ENCODE assay signal across 9 cellular contexts in genomic region chr7:100538348-100538653, GRCh38. TPM values are rescaled to one million over a fixed set of nuclear protein-coding genes. Genes with fewer than 3 reads are reported as not detected.
DNase-seq lines count a peak whose midpoint lies in the region; ATAC-seq, FAIRE-seq and TF ChIP-seq lines count a peak whose summit lies in the region.
"Had no signal": no experiment of that assay in that cellular context is flagged by ENCODE, and none has a peak within 500 bp of the region (broad histone marks: within the 10 kb centered on the region; RNA-seq: fewer than 3 reads in every experiment).

No MANE protein-coding gene starts in this region.

- no peak overlapping the region for H3K14ac ChIP-seq in H1 (ENCODE audit: insufficient read length)

- H3K18ac ChIP-seq in H1 (ENCODE audit: extremely low read depth, low read length): no peak overlapping the region; the same call in 1 of the 2 replicates

- H3K36me3 ChIP-seq in DND-41 (ENCODE audit: insufficient read depth, low read length): no peaks in the 10 kb centered on the region
- no peaks in the 10 kb centered on the region for H3K36me3 ChIP-seq in NT2/D1 (ENCODE audit: insufficient read depth, insufficient read length, low read length)
- H3K36me3 ChIP-seq in H1 (ENCODE audit: control insufficient read depth in 2 of 4, insufficient read depth in 4 of 4, low read length in 3 of 4): no peaks in the 10 kb centered on the region
- no peaks in the 10 kb centered on the region for H3K36me3 ChIP-seq in pancreas

- POLR2A ChIA-PET in H1 (lab: Charles Lee; ENCODE audit: partially characterized antibody): interaction anchor here (1.0 kb wide), 1 partner anchor 46 kb away, joined by 3 read pairs; no protein-coding TSS in a partner anchor

- no peak for TF ChIP-seq POLR2A in H1 (IDR thresholded peaks at IDR 0.05; ENCODE audit: control extremely low read depth in 1 of 2, low read depth in 2 of 2, low read length in 2 of 2)

- peaks cover 19% of the 10 kb centered on the region for H3K79me2 ChIP-seq in DND-41 (ENCODE audit: insufficient read depth, low read length)
- peaks cover 0 to 13% of the 10 kb centered on the region in 2 experiments; a peak in 2 of 4 replicates for H3K79me2 ChIP-seq in H1 (ENCODE audit: control insufficient read depth in 1 of 2, insufficient read depth in 2 of 2, low read length in 2 of 2)

- no peak overlapping the region for H2BK120ac ChIP-seq in H1 (replicated peaks; ENCODE audit: low read depth, low read length)

- H3K9ac ChIP-seq in DND-41 (ENCODE audit: low read depth, low read length): peak overlapping the region; percentile 57
- peak overlapping the region; percentile 56 for H3K9ac ChIP-seq in NT2/D1 (ENCODE audit: insufficient read length, low read depth)
- H3K9ac ChIP-seq in H1 (replicated peaks in 1 of 4; ENCODE audit: extremely low read depth in 1 of 4, low read depth in 3 of 4, low read length in 3 of 4): peak overlapping the region in 1 of 4 experiments; percentile 6; a peak in 1 of 7 replicates

- H3K23ac ChIP-seq in H1 (ENCODE audit: insufficient read length): no peak overlapping the region

- H3K27ac ChIP-seq in DND-41 (ENCODE audit: low read length) (peak overlapping the region; percentile 76), H1 (ENCODE audit: low read depth, low read length) (no peak overlapping the region), pancreas (peak overlapping the region in 3 of 4 donors; percentile 41 to 72 (median 64))

- no peaks in the 10 kb centered on the region for H3K9me3 ChIP-seq in DND-41 (ENCODE audit: insufficient read depth, low read length, severe bottlenecking)
- H3K9me3 ChIP-seq in NT2/D1 (ENCODE audit: insufficient read depth, low read length): no peaks in the 10 kb centered on the region
- no peaks in the 10 kb centered on the region for H3K9me3 ChIP-seq in H1 (ENCODE audit: insufficient read depth in 2 of 2, low read depth in 1 of 2, low read length in 1 of 2)
- no peaks in the 10 kb centered on the region for H3K9me3 ChIP-seq in pancreas

- H4K5ac ChIP-seq in H1 (ENCODE audit: insufficient read length, low read depth, low read length): no peak overlapping the region

- TF ChIP-seq EP300 in H1 (IDR thresholded peaks at IDR 0.05; ENCODE audit: borderline replicate concordance in 1 of 2, low read depth in 2 of 2, low read length in 2 of 2): no peak

- peak overlapping the region; percentile 96 for H3K4me2 ChIP-seq in DND-41 (ENCODE audit: insufficient read depth, low read length)
- H3K4me2 ChIP-seq in H1 (ENCODE audit: insufficient read depth in 1 of 2, low read depth in 2 of 2, low read length in 2 of 2): peak overlapping the region; percentile 60 to 92

- H3K56ac ChIP-seq in H1 (replicated peaks; ENCODE audit: insufficient read length, low read depth, low read length): no peak overlapping the region

- CTCF ChIA-PET in H1 (lab: Charles Lee; ENCODE audit: partially characterized antibody): interaction anchor here (0.6 to 26.5 kb wide), 3 partner anchors 17 to 187 kb away, joined by 3 to 341 read pairs (median 5); no protein-coding TSS in a partner anchor

- no peak overlapping the region for H3K4ac ChIP-seq in H1 (replicated peaks; ENCODE audit: insufficient read length, low read depth, low read length)

- no peak for ATAC-seq in DND-41 (ENCODE audit: insufficient read depth, low read depth)
- no peak for ATAC-seq in pancreas

- peaks cover 9% of the 10 kb centered on the region; the same call in 1 of the 2 replicates for H4K20me1 ChIP-seq in DND-41 (ENCODE audit: insufficient read depth, low read length)
- no peaks in the 10 kb centered on the region for H4K20me1 ChIP-seq in H1 (replicated peaks in 1 of 2; ENCODE audit: control insufficient read depth in 1 of 2, insufficient read depth in 2 of 2, low read length in 2 of 2)

- peak overlapping the region; percentile 91 for H2AFZ ChIP-seq in DND-41 (ENCODE audit: low read depth, low read length)
- peak overlapping the region; percentile 77; the same call in 1 of the 2 replicates for H2AFZ ChIP-seq in H1 (ENCODE audit: low read length)

- no peaks in the 10 kb centered on the region for H3K79me1 ChIP-seq in H1 (ENCODE audit: low read depth, low read length)

- no peak overlapping the region for H2AK5ac ChIP-seq in H1 (ENCODE audit: low read depth, low read length)

- no peak for TF ChIP-seq RAD21 in H1 (IDR thresholded peaks at IDR 0.05 in 1 of 2, conservative IDR thresholded peaks at IDR 0.05 in 1 of 2; ENCODE audit: low read depth in 2 of 2, low read length in 2 of 2)

- no peak overlapping the region for H4K8ac ChIP-seq in H1 (ENCODE audit: extremely low read depth, insufficient read depth, low read length)

- FAIRE-seq in H1 (lab: Jason Lieb, UNC) (no peak), pancreas (lab: Jason Lieb, UNC) (no peak)

- H2BK12ac ChIP-seq in H1 (ENCODE audit: low read depth, low read length): no peak overlapping the region

- no peak overlapping the region for H2BK5ac ChIP-seq in H1 (ENCODE audit: low read depth, low read length)

- no peak overlapping the region for H2BK15ac ChIP-seq in H1 (ENCODE audit: low read length)

- intact Hi-C loops in pancreas (cut with DNase I): loop anchor here in 1 of 3 donors (10.0 kb wide), 1 partner anchor 54 kb away; the partner anchor contains the start of gene NYAP1

- TF ChIP-seq CTCF in DND-41 (IDR thresholded peaks at IDR 0.05; ENCODE audit: borderline replicate concordance, extremely low read depth, low read length, poor library complexity, severe bottlenecking): no peak
- no peak for TF ChIP-seq CTCF in H1 (IDR thresholded peaks at IDR 0.05; ENCODE audit: control extremely low read depth in 1 of 3, insufficient read depth in 1 of 3, low read depth in 1 of 3, low read length in 3 of 3)
- no peak for TF ChIP-seq CTCF in pancreas (IDR thresholded peaks at IDR 0.05)

- 16% methylated on average over 8 of the region's 8 CpGs; no CpG with 5 or more reads in 1 of the 2 experiments for WGBS in H1 (ENCODE audit: extremely low coverage in 1 of 2, insufficient coverage in 1 of 2, insufficient read length in 1 of 2, insufficient replicate concordance in 2 of 2, low coverage in 1 of 2, low lambda C conversion rate in 2 of 2, missing lambda C conversion rate in 1 of 2), 2 experiments
- 4 to 7% methylated on average over 8 of the region's 8 CpGs for WGBS in pancreas, 2 donors

- no peaks in the 10 kb centered on the region for H3K27me3 ChIP-seq in DND-41 (ENCODE audit: insufficient read depth, low read length, poor library complexity)
- peaks cover 11% of the 10 kb centered on the region for H3K27me3 ChIP-seq in NT2/D1 (ENCODE audit: insufficient read depth, insufficient read length)
- peaks cover 0 to 3% (median 2%) of the 10 kb centered on the region in 4 experiments; a peak in 3 of 7 replicates for H3K27me3 ChIP-seq in H1 (replicated peaks in 1 of 4; ENCODE audit: control insufficient read depth in 3 of 4, extremely low read depth in 1 of 4, insufficient read depth in 3 of 4, low read length in 3 of 4)
- no peaks in the 10 kb centered on the region for H3K27me3 ChIP-seq in pancreas

- DNase-seq in DND-41 (no peak), NT2/D1 (ENCODE audit: low read depth, low spot score) (no peak), H1 (ENCODE audit: low read depth in 1 of 2, low spot score in 2 of 2) (no peak), pancreas (no peak), NOMO-1 treated with dmso at 0.1 percent for 144 hours (lab: John Stamatoyannopoulos, UW; ENCODE audit: unreplicated experiment) (no peak), putamen (ENCODE audit: low spot score) (no peak)
- no peak for DNase-seq in stimulated activated naive CD4-positive, alpha-beta T cell treated with Interleukin-2 at 50 U/mL for 16 hours (lab: John Stamatoyannopoulos, UW)
- no peak for DNase-seq in stimulated activated CD4-positive, alpha-beta T cell treated with anti-CD3 and anti-CD28 coated beads, Interleukin-4, amount 100 ng/mL, for 1 hour

- H3K4me1 ChIP-seq in DND-41 (ENCODE audit: insufficient read depth, low read length): peaks cover 23% of the 10 kb centered on the region
- peaks cover 6% of the 10 kb centered on the region for H3K4me1 ChIP-seq in NT2/D1 (ENCODE audit: insufficient read depth, insufficient read length)
- peaks cover 3 to 19% (median 13%) of the 10 kb centered on the region in 4 experiments; a peak in 4 of 7 replicates for H3K4me1 ChIP-seq in H1 (replicated peaks in 1 of 4; ENCODE audit: control insufficient read depth in 3 of 4, insufficient read depth in 4 of 4, low read length in 3 of 4)
- H3K4me1 ChIP-seq in pancreas: peaks cover 17 to 23% (median 19%) of the 10 kb centered on the region in 3 donors

- H4K91ac ChIP-seq in H1 (replicated peaks; ENCODE audit: insufficient read length, low read length): no peak overlapping the region

- H3K4me3 ChIP-seq in DND-41 (ENCODE audit: low read depth in 1 of 2, low read length in 2 of 2) (peak overlapping the region; percentile 21 to 66; a peak in 3 of 4 replicates), NT2/D1 (ENCODE audit: insufficient read length, low read depth) (peak overlapping the region; percentile 23), H1 (ENCODE audit: extremely low read depth in 1 of 4, insufficient read depth in 2 of 4, low read depth in 3 of 4, low read length in 4 of 4) (peak overlapping the region; percentile 41 to 60 (median 50); a peak in 7 of 8 replicates), pancreas (peak overlapping the region in 1 of 4 donors; percentile 21)

- H3K23me2 ChIP-seq in H1 (ENCODE audit: low read depth, low read length): peaks cover 7% of the 10 kb centered on the region

- no peak overlapping the region for H2BK20ac ChIP-seq in H1 (ENCODE audit: low read length)

RNA-seq across cellular contexts. Expression of gene AGFG2, which starts 0.7 kb away (rescaled TPM):
- 7.6 TPM in 2 replicates for total RNA-seq in H1 (2021; fragmentation: NEBNext Ultra II Directional; extraction: Animal tissue kit (Norgen Biotek cat#: 25700))
- polyA plus RNA-seq in H1 (2011; rRNA removed) (11.2 and 15.9 TPM in 2 replicates), pancreas (10 to 100 TPM; 24.5 to 41.0 TPM)
- polyA plus RNA-seq in H1 (2011; cell fraction: cytosol; rRNA removed): 8.7 TPM
- polyA plus RNA-seq in H1 (2011; cell fraction: nucleus; rRNA removed): 18.2 TPM
- polyA plus RNA-seq in H1 (2012, experiment 1 of 2): 5.8 to 9.2 TPM (median 6.5 TPM) in 4 replicates
- polyA plus RNA-seq in H1 (2012, experiment 2 of 2): 4.1 TPM
- polyA plus RNA-seq in H1 (2013, experiment 1 of 2): 2.6 TPM
- 3.0 TPM for polyA plus RNA-seq in H1 (2013, experiment 2 of 2)
- 7.0 and 7.5 TPM in 2 replicates for polyA minus RNA-seq in H1 (2011; rRNA and poly(A)+ RNA removed)
- 12.4 TPM for polyA minus RNA-seq in H1 (2011; cell fraction: cytosol; rRNA and poly(A)+ RNA removed)
- polyA minus RNA-seq in H1 (2011; cell fraction: nucleus; rRNA and poly(A)+ RNA removed): 13.5 TPM
- 10 to 100 TPM; 13.6 to 33.1 (median 21.4) TPM for total RNA-seq in pancreas

RNA-seq across cellular contexts. Expression of gene SAP25, which starts 35.4 kb away (rescaled TPM):
- 5.4 and 5.8 TPM in 2 replicates for total RNA-seq in H1 (2021; fragmentation: NEBNext Ultra II Directional; extraction: Animal tissue kit (Norgen Biotek cat#: 25700))
- polyA plus RNA-seq in H1 (2011; rRNA removed) (3.6 and 8.2 TPM in 2 replicates), pancreas (10 to 100 TPM; 14.7 to 17.8 TPM)
- polyA plus RNA-seq in H1 (2011; cell fraction: cytosol; rRNA removed): 2.3 TPM
- polyA plus RNA-seq in H1 (2011; cell fraction: nucleus; rRNA removed): 33.0 TPM
- polyA plus RNA-seq in H1 (2012, experiment 1 of 2): 4.8 to 6.4 TPM (median 5.3 TPM) in 4 replicates
- 4.1 TPM for polyA plus RNA-seq in H1 (2012, experiment 2 of 2)
- polyA plus RNA-seq in H1 (2013, experiment 1 of 2): 5.7 TPM
- polyA plus RNA-seq in H1 (2013, experiment 2 of 2): 4.9 TPM
- not detected in 2 replicates for polyA minus RNA-seq in H1 (2011; rRNA and poly(A)+ RNA removed)
- polyA minus RNA-seq in H1 (2011; cell fraction: cytosol; rRNA and poly(A)+ RNA removed): not detected
- 3.1 TPM for polyA minus RNA-seq in H1 (2011; cell fraction: nucleus; rRNA and poly(A)+ RNA removed)
- 1 to 10 TPM in 3 of 6 donors, under 1 TPM in 3; 0.39 to 7.5 (median 1.0) TPM for total RNA-seq in pancreas
- total RNA-seq: RPMI7951 had no signal

RNA-seq across cellular contexts. Expression of gene LRCH4, which starts 47.6 kb away (rescaled TPM):
- 34.5 and 36.6 TPM in 2 replicates for total RNA-seq in H1 (2021; fragmentation: NEBNext Ultra II Directional; extraction: Animal tissue kit (Norgen Biotek cat#: 25700))
- polyA plus RNA-seq in H1 (2011; rRNA removed): 15.5 and 36.5 TPM in 2 replicates
- 14.3 TPM for polyA plus RNA-seq in H1 (2011; cell fraction: cytosol; rRNA removed)
- 126 TPM for polyA plus RNA-seq in H1 (2011; cell fraction: nucleus; rRNA removed)
- 16.5 to 30.3 TPM (median 28.4 TPM) in 4 replicates for polyA plus RNA-seq in H1 (2012, experiment 1 of 2)
- polyA plus RNA-seq in H1 (2012, experiment 2 of 2): 20.6 TPM
- 30.9 TPM for polyA plus RNA-seq in H1 (2013, experiment 1 of 2)
- 27.8 TPM for polyA plus RNA-seq in H1 (2013, experiment 2 of 2)
- 10.6 and 13.2 TPM in 2 replicates for polyA minus RNA-seq in H1 (2011; rRNA and poly(A)+ RNA removed)
- polyA minus RNA-seq in H1 (2011; cell fraction: cytosol; rRNA and poly(A)+ RNA removed): 26.1 TPM
- polyA minus RNA-seq in H1 (2011; cell fraction: nucleus; rRNA and poly(A)+ RNA removed): 45.6 TPM
- 10 to 100 TPM; 16.4 to 40.7 (median 23.3) TPM for total RNA-seq in pancreas
- 100 to 1,000 TPM in 1 of 2 donors, 10 to 100 TPM in 1; 78.5 to 106 TPM for polyA plus RNA-seq in pancreas

RNA-seq across cellular contexts. Expression of gene FBXO24, which starts 47.8 kb away (rescaled TPM):
- total RNA-seq in H1 (2021; fragmentation: NEBNext Ultra II Directional; extraction: Animal tissue kit (Norgen Biotek cat#: 25700)): 0.35 and 0.59 TPM in 2 replicates
- polyA plus RNA-seq in H1 (2011; rRNA removed) (0.57 and 0.83 TPM in 2 replicates), pancreas (1 to 10 TPM; 1.9 to 2.0 TPM)
- 0.57 TPM for polyA plus RNA-seq in H1 (2011; cell fraction: cytosol; rRNA removed)
- polyA plus RNA-seq in H1 (2011; cell fraction: nucleus; rRNA removed): 1.4 TPM
- polyA plus RNA-seq in H1 (2012, experiment 1 of 2): 0.80 to 1.5 TPM (median 1.1 TPM) in 4 replicates
- 0.17 TPM for polyA plus RNA-seq in H1 (2012, experiment 2 of 2)
- polyA plus RNA-seq in H1 (2013, experiment 1 of 2): 0.39 TPM
- 0.28 TPM for polyA plus RNA-seq in H1 (2013, experiment 2 of 2)
- 0.66 and 0.95 TPM in 2 replicates for polyA minus RNA-seq in H1 (2011; rRNA and poly(A)+ RNA removed)
- not detected for polyA minus RNA-seq in H1 (2011; cell fraction: cytosol; rRNA and poly(A)+ RNA removed)
- polyA minus RNA-seq in H1 (2011; cell fraction: nucleus; rRNA and poly(A)+ RNA removed): 0.30 TPM
- total RNA-seq in pancreas: under 1 TPM; 0.31 to 0.88 (median 0.63) TPM

RNA-seq across cellular contexts. Expression of gene NYAP1, which starts 54.6 kb away (rescaled TPM):
- 4.5 and 4.6 TPM in 2 replicates for total RNA-seq in H1 (2021; fragmentation: NEBNext Ultra II Directional; extraction: Animal tissue kit (Norgen Biotek cat#: 25700))
- polyA plus RNA-seq in H1 (2011; rRNA removed) (1.9 and 5.0 TPM in 2 replicates), pancreas (1 to 10 TPM; 3.7 to 4.8 TPM)
- polyA plus RNA-seq in H1 (2011; cell fraction: cytosol; rRNA removed): 3.9 TPM
- polyA plus RNA-seq in H1 (2011; cell fraction: nucleus; rRNA removed): 5.5 TPM
- polyA plus RNA-seq in H1 (2012, experiment 1 of 2): 2.7 to 4.5 TPM (median 3.8 TPM) in 4 replicates
- polyA plus RNA-seq in H1 (2012, experiment 2 of 2): 2.0 TPM
- polyA plus RNA-seq in H1 (2013, experiment 1 of 2): 2.5 TPM
- 2.2 TPM for polyA plus RNA-seq in H1 (2013, experiment 2 of 2)
- 0.37 and 0.41 TPM in 2 replicates for polyA minus RNA-seq in H1 (2011; rRNA and poly(A)+ RNA removed)
- polyA minus RNA-seq in H1 (2011; cell fraction: cytosol; rRNA and poly(A)+ RNA removed): 3.1 TPM
- 2.9 TPM for polyA minus RNA-seq in H1 (2011; cell fraction: nucleus; rRNA and poly(A)+ RNA removed)
- total RNA-seq in pancreas: 1 to 10 TPM in 1 of 6 donors, under 1 TPM in 5; 0.25 to 1.1 (median 0.81) TPM
- total RNA-seq: RPMI7951 had no signal
